In genomic region chr3:15356186-15356585, GRCh38 we compare ENCODE assay signal across 12 cellular contexts. TPM values are rescaled to one million over a fixed set of nuclear protein-coding genes. Genes with fewer than 3 reads are reported as not detected.
A peak's percentile ranks its signal among the peaks of the same experiment; 100 is the strongest.
DNase-seq lines count a peak whose midpoint lies in the region; ATAC-seq and TF ChIP-seq lines count a peak whose summit lies in the region.
"Had no signal": no experiment of that assay in that cellular context is flagged by ENCODE, and none has a peak within 500 bp of the region (broad histone marks: within the 10 kb centered on the region; RNA-seq: fewer than 3 reads in every experiment).

No MANE protein-coding gene starts in this region.

- peak overlapping the region; percentile 7 for H3K4me3 Mint-ChIP-seq in activated naive CD4-positive, alpha-beta T cell treated with anti-CD3 and anti-CD28 coated beads for 36 hours
- H3K4me3 Mint-ChIP-seq in activated CD8-positive, alpha-beta T cell treated with anti-CD3 and anti-CD28 coated beads, Interleukin-2, amount 10 ng/mL, durations not matched to agents 7 days and 5 days, result peak overlapping the region; percentile 20
- peak overlapping the region; percentile 51 to 67 for H3K4me3 Mint-ChIP-seq in stimulated activated naive CD8-positive, alpha-beta T cell treated with anti-CD3 and anti-CD28 coated beads, Interleukin-15, amount 100 ng/mL, for 72 hours

- POLR2A ChIA-PET in activated CD8-positive, alpha-beta T cell treated with anti-CD3 and anti-CD28 coated beads, Interleukin-2, amount 10 ng/mL, durations not matched to agents 7 days and 5 days (lab: Charles Lee), result interaction anchor here (0.7 kb wide), 1 partner anchor 91 kb away, joined by 3 read pairs; no protein-coding TSS in a partner anchor

- no peak for ATAC-seq in activated CD8-positive, alpha-beta T cell treated with anti-CD3 and anti-CD28 coated beads, Interleukin-2, amount 10 ng/mL, durations not matched to agents 7 days and 5 days
- no peak for ATAC-seq in stimulated activated naive CD8-positive, alpha-beta T cell treated with anti-CD3 and anti-CD28 coated beads, Interleukin-15, amount 100 ng/mL, for 72 hours
- no peak for ATAC-seq in heart left ventricle
- ATAC-seq: body of pancreas had no signal

- H3K36me3 Mint-ChIP-seq in activated naive CD4-positive, alpha-beta T cell treated with anti-CD3 and anti-CD28 coated beads for 36 hours (ENCODE audit: low read depth), result no peaks in the 10 kb centered on the region
- peaks cover 11% of the 10 kb centered on the region for H3K36me3 Mint-ChIP-seq in activated CD8-positive, alpha-beta T cell treated with anti-CD3 and anti-CD28 coated beads, Interleukin-2, amount 10 ng/mL, durations not matched to agents 7 days and 5 days (ENCODE audit: low read depth)

- H3K36me3 ChIP-seq in heart left ventricle, result no peaks in the 10 kb centered on the region
- H3K36me3 ChIP-seq: vagina had no signal

- CTCF ChIA-PET in activated naive CD4-positive, alpha-beta T cell treated with anti-CD3 and anti-CD28 coated beads for 36 hours (lab: Charles Lee), result interaction anchor here (1.4 to 2.9 kb wide), 2 partner anchors 22 to 88 kb away, joined by 4 to 11 read pairs; no protein-coding TSS in a partner anchor
- CTCF ChIA-PET in activated CD8-positive, alpha-beta T cell treated with anti-CD3 and anti-CD28 coated beads, Interleukin-2, amount 10 ng/mL, durations not matched to agents 7 days and 5 days (lab: Charles Lee), result interaction anchor here (1.0 to 2.8 kb wide), 9 partner anchors 11 to 86 kb away, joined by 3 to 21 read pairs (median 3); partner anchors contain the start of gene SH3BP5

- WGBS in heart left ventricle, 4 donors, result 69 to 86% (median 80%) methylated on average over 2 of the region's 2 CpGs

- no peak overlapping the region for H3K4me3 ChIP-seq in heart left ventricle
- H3K4me3 ChIP-seq: body of pancreas, vagina had no signal

- peaks cover 0 to 39% (median 0%) of the 10 kb centered on the region in 12 donors for H3K4me1 ChIP-seq in heart left ventricle
- H3K4me1 ChIP-seq: body of pancreas had no signal

- intact Hi-C loops in activated naive CD4-positive, alpha-beta T cell treated with anti-CD3 and anti-CD28 coated beads for 36 hours (cut with micrococcal nuclease), result no loop called here
- intact Hi-C loops in heart left ventricle (cut with DNase I), result no loop called here

- no peak for TF ChIP-seq CTCF in heart left ventricle (IDR thresholded peaks at IDR 0.05)

- H3K27me3 Mint-ChIP-seq in activated naive CD4-positive, alpha-beta T cell treated with anti-CD3 and anti-CD28 coated beads for 36 hours (ENCODE audit: low read depth), result no peaks in the 10 kb centered on the region
- no peaks in the 10 kb centered on the region for H3K27me3 Mint-ChIP-seq in activated CD8-positive, alpha-beta T cell treated with anti-CD3 and anti-CD28 coated beads, Interleukin-2, amount 10 ng/mL, durations not matched to agents 7 days and 5 days (ENCODE audit: low read depth)
- no peaks in the 10 kb centered on the region for H3K27me3 Mint-ChIP-seq in stimulated activated naive CD8-positive, alpha-beta T cell treated with anti-CD3 and anti-CD28 coated beads, Interleukin-15, amount 100 ng/mL, for 72 hours

- DNase-seq in activated naive CD4-positive, alpha-beta T cell treated with anti-CD3 and anti-CD28 coated beads for 36 hours, result no peak
- no peak for DNase-seq in activated naive CD4-positive, alpha-beta T cell treated with anti-CD3 and anti-CD28 coated beads, Interleukin-2, amount 50 U/mL, for 16 hours
- DNase-seq in activated CD8-positive, alpha-beta T cell treated with anti-CD3 and anti-CD28 coated beads, Interleukin-2, amount 10 ng/mL, durations not matched to agents 7 days and 5 days, result no peak
- peak; percentile 39 for DNase-seq in iPS-NIHi11 (ENCODE audit: low spot score)
- DNase-seq in stimulated activated naive CD8-positive, alpha-beta T cell treated with anti-CD3 and anti-CD28 coated beads, Interleukin-15, amount 100 ng/mL, for 72 hours, result no peak
- no peak for DNase-seq in heart left ventricle
- no peak for DNase-seq in SIG-M5 treated with dmso at 0.1 percent for 504 hours (lab: John Stamatoyannopoulos, UW; ENCODE audit: unreplicated experiment)
- no peak for DNase-seq in activated gamma-delta T cell treated with Interleukin-2 at 50 U/mL for 16 hours
- DNase-seq: activated CD4-positive, alpha-beta T cell treated with anti-CD3 and anti-CD28 coated beads for 48 hours; body of pancreas; NCI-H526 treated with DMSO at 0.1 percent for 48 hours had no signal

- H3K27ac Mint-ChIP-seq in activated naive CD4-positive, alpha-beta T cell treated with anti-CD3 and anti-CD28 coated beads for 36 hours, result peak overlapping the region; percentile 32
- peak overlapping the region; percentile 64 for H3K27ac Mint-ChIP-seq in activated CD8-positive, alpha-beta T cell treated with anti-CD3 and anti-CD28 coated beads, Interleukin-2, amount 10 ng/mL, durations not matched to agents 7 days and 5 days
- H3K27ac Mint-ChIP-seq in stimulated activated naive CD8-positive, alpha-beta T cell treated with anti-CD3 and anti-CD28 coated beads, Interleukin-15, amount 100 ng/mL, for 72 hours, result peak overlapping the region; percentile 93

- peaks cover 4% of the 10 kb centered on the region for H3K9me3 Mint-ChIP-seq in activated naive CD4-positive, alpha-beta T cell treated with anti-CD3 and anti-CD28 coated beads for 36 hours
- peaks cover 11% of the 10 kb centered on the region for H3K9me3 Mint-ChIP-seq in activated CD8-positive, alpha-beta T cell treated with anti-CD3 and anti-CD28 coated beads, Interleukin-2, amount 10 ng/mL, durations not matched to agents 7 days and 5 days (ENCODE audit: insufficient read depth)
- H3K9me3 Mint-ChIP-seq in stimulated activated naive CD8-positive, alpha-beta T cell treated with anti-CD3 and anti-CD28 coated beads, Interleukin-15, amount 100 ng/mL, for 72 hours, result peaks cover 0 to 14% of the 10 kb centered on the region in 2 donors

- H3K4me1 Mint-ChIP-seq in activated naive CD4-positive, alpha-beta T cell treated with anti-CD3 and anti-CD28 coated beads for 36 hours (ENCODE audit: low read depth), result peaks cover 45% of the 10 kb centered on the region
- peaks cover 45% of the 10 kb centered on the region for H3K4me1 Mint-ChIP-seq in activated CD8-positive, alpha-beta T cell treated with anti-CD3 and anti-CD28 coated beads, Interleukin-2, amount 10 ng/mL, durations not matched to agents 7 days and 5 days (ENCODE audit: low read depth)
- H3K4me1 Mint-ChIP-seq in stimulated activated naive CD8-positive, alpha-beta T cell treated with anti-CD3 and anti-CD28 coated beads, Interleukin-15, amount 100 ng/mL, for 72 hours, result peaks cover 45% of the 10 kb centered on the region

- no peak for TF ChIP-seq POLR2A in heart left ventricle (IDR thresholded peaks at IDR 0.05)

- peaks cover 0 to 11% (median 7%) of the 10 kb centered on the region in 12 donors for H3K9me3 ChIP-seq in heart left ventricle
- H3K9me3 ChIP-seq: body of pancreas, vagina had no signal

- H3K27me3 ChIP-seq in heart left ventricle, result no peaks in the 10 kb centered on the region
- H3K27me3 ChIP-seq: body of pancreas, vagina had no signal

- H3K27ac ChIP-seq in heart left ventricle, result no peak overlapping the region
- H3K27ac ChIP-seq: body of pancreas, vagina had no signal

RNA-seq across cellular contexts. Expression of gene SH3BP5, which starts 23.8 kb away (rescaled TPM):
- 1 to 10 TPM; 7.9 to 9.0 TPM for total RNA-seq in activated naive CD4-positive, alpha-beta T cell treated with anti-CD3 and anti-CD28 coated beads for 36 hours
- 10 to 100 TPM; 12.6 to 15.0 TPM for total RNA-seq in activated CD8-positive, alpha-beta T cell treated with anti-CD3 and anti-CD28 coated beads, Interleukin-2, amount 10 ng/mL, durations not matched to agents 7 days and 5 days
- 10 to 100 TPM in 5 of 9 donors, 1 to 10 TPM in 4; 4.9 to 28.6 (median 11.7) TPM for total RNA-seq in heart left ventricle
- polyA plus RNA-seq in heart left ventricle, result 1 to 10 TPM; 5.2 to 8.7 TPM

Comparison
In these comparisons a context has a peak if more than half of its experiments do, and no peak if none do; other contexts are left out.
1. H3K27ac Mint-ChIP-seq: peak in every context shown above with its lines; median percentile 93 in stimulated activated naive CD8-positive, alpha-beta T cell treated with anti-CD3 and anti-CD28 coated beads, Interleukin-15, amount 100 ng/mL, for 72 hours; 64 in activated CD8-positive, alpha-beta T cell treated with anti-CD3 and anti-CD28 coated beads, Interleukin-2, amount 10 ng/mL, durations not matched to agents 7 days and 5 days; 32 in activated naive CD4-positive, alpha-beta T cell treated with anti-CD3 and anti-CD28 coated beads for 36 hours.
2. H3K4me3 Mint-ChIP-seq: peak in every context shown above with its lines; median percentile 59 in stimulated activated naive CD8-positive, alpha-beta T cell treated with anti-CD3 and anti-CD28 coated beads, Interleukin-15, amount 100 ng/mL, for 72 hours; 20 in activated CD8-positive, alpha-beta T cell treated with anti-CD3 and anti-CD28 coated beads, Interleukin-2, amount 10 ng/mL, durations not matched to agents 7 days and 5 days; 7 in activated naive CD4-positive, alpha-beta T cell treated with anti-CD3 and anti-CD28 coated beads for 36 hours.